ENCODE assay signal across 8 cellular contexts in the genomic region with DNA sequence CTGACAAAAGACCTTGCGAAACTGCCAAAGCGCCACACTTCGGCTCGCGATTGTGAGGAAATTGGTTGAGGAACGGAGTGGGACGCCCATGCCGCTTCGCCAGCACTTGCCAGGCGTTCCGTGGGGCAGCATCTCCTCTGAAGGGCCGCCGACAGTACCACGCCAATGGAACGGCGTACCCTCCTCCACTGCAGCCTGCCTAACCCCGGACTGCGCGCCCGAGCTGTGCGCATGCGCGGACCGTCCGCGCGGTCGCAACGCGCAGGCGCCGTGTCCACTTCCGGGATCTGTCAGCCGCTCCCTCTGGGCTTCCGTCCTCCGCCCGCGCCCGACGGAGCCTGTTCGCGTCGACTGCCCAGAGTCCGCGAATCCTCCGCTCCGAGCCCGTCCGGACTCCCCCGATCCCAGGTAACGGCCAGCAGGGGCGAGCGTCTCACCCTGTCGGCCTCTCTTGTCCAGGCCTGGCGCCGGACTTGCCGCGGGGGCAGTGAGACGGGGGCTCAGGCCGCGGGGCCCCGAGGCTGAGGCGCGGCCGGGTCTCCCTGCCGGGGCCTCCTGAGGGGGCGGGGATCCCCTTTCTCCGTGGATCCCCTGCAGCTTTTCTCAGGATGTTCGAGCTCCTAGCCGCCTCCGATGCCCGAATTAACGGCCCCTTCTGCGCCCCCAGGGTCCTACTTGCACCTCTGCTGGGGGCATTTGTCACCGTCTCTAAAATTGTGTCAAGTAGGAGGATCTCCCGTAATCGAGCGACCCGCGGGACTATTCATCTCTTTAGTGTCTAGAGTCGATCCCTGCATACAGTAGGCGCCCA. TPM values are rescaled to one million over a fixed set of nuclear protein-coding genes. Genes with fewer than 3 reads are reported as not detected.
DNase-seq lines count a peak whose midpoint lies in the region; ATAC-seq, FAIRE-seq and TF ChIP-seq lines count a peak whose summit lies in the region.

ARPC1A (plus strand) TSS at position 302 of the 811 bp plus-strand sequence. CDS start 7,456 bp downstream, outside the sequence.

- CTCF ChIA-PET in endothelial cell of umbilical vein (lab: Charles Lee): interaction anchor here (1.1 to 2.3 kb wide), 2 partner anchors 285 to 296 kb away, joined by 3 to 13 read pairs; no protein-coding TSS in a partner anchor

- FAIRE-seq in endothelial cell of umbilical vein (lab: Jason Lieb, UNC): peak; percentile 91

- H3K27ac ChIP-seq in OCI-LY3 (ENCODE audit: low read length) (peak within 1 kb of the TSS; percentile 50), endothelial cell of umbilical vein (ENCODE audit: insufficient read depth, low read depth, low read length) (peak within 1 kb of the TSS; percentile 76)

- intact Hi-C loops in endothelial cell of umbilical vein (cut with micrococcal nuclease): loop anchor here (2.0 to 5.0 kb wide), 2 partner anchors 183 to 1079 kb away; no protein-coding TSS in a partner anchor

- H3K4me3 ChIP-seq in OCI-LY3 (ENCODE audit: low read length): peak within 1 kb of the TSS; percentile 86
- peak within 1 kb of the TSS; percentile 84 to 99 (median 94) for H3K4me3 ChIP-seq in endothelial cell of umbilical vein (replicated peaks in 1 of 3; ENCODE audit: insufficient read depth in 1 of 3, low read depth in 1 of 3, low read length in 3 of 3)

- peak; percentile 70 for ATAC-seq in GM21526 (IDR thresholded peaks at IDR 0.05; ENCODE audit: low FRiP score, unreplicated experiment)

- peak; percentile 98 for DNase-seq in DMS 273 (lab: John Stamatoyannopoulos, UW; ENCODE audit: unreplicated experiment)
- DNase-seq in HuH-7.5 (ENCODE audit: low spot score): peak; percentile 94
- DNase-seq in activated CD8-positive, alpha-beta memory T cell treated with anti-CD3 and anti-CD28 coated beads, Interleukin-2, amount 50 U/mL, for 48 hours: peak; percentile 98
- peak; percentile 97 for DNase-seq in endothelial cell of umbilical vein (ENCODE audit: low read depth, low spot score)
- peak; percentile 90 for DNase-seq in midbrain (lab: John Stamatoyannopoulos, UW)
- peak; percentile 86 to 92 for DNase-seq in stimulated activated CD8-positive, alpha-beta memory T cell treated with anti-CD3 and anti-CD28 coated beads, Interleukin-15, amount 100 ng/mL, for 48 hours (ENCODE audit: low read depth in 2 of 2)

- H3K36me3 ChIP-seq in OCI-LY3 (replicated peaks; ENCODE audit: low read depth, low read length): peaks cover 7% of the 10 kb centered on the region
- no peaks in the 10 kb centered on the region for H3K36me3 ChIP-seq in endothelial cell of umbilical vein (ENCODE audit: control insufficient read depth in 2 of 2, extremely low read depth in 1 of 2, insufficient read depth in 2 of 2, low read length in 2 of 2)

- no peak for TF ChIP-seq CTCF in OCI-LY3 (IDR thresholded peaks at IDR 0.05; ENCODE audit: low read depth, low read length)
- TF ChIP-seq CTCF in endothelial cell of umbilical vein (IDR thresholded peaks at IDR 0.05; ENCODE audit: extremely low read depth in 1 of 2, insufficient read depth in 1 of 2, low read depth in 1 of 2, low read length in 2 of 2): peak; percentile 15 to 41

- H3K9me3 ChIP-seq in OCI-LY3 (ENCODE audit: insufficient read depth, low read length) (no peaks in the 10 kb centered on the region), endothelial cell of umbilical vein (replicated peaks; ENCODE audit: control insufficient read depth, insufficient read depth, low read length) (no peaks in the 10 kb centered on the region)

- H3K4me1 ChIP-seq in OCI-LY3 (ENCODE audit: low read length) (peaks cover 15% of the 10 kb centered on the region), endothelial cell of umbilical vein (ENCODE audit: control insufficient read depth, extremely low read depth, insufficient read depth, low read length) (peaks cover 42% of the 10 kb centered on the region)

- no peaks in the 10 kb centered on the region for H3K9me1 ChIP-seq in endothelial cell of umbilical vein (replicated peaks; ENCODE audit: control insufficient read depth, extremely low read depth, insufficient read depth, low read length)

- H4K20me1 ChIP-seq in OCI-LY3 (ENCODE audit: insufficient read depth, low read length) (peaks cover 23% of the 10 kb centered on the region), endothelial cell of umbilical vein (replicated peaks; ENCODE audit: control insufficient read depth, extremely low read depth, insufficient read depth, low read length) (no peaks in the 10 kb centered on the region)

- POLR2A ChIA-PET in endothelial cell of umbilical vein (lab: Charles Lee): interaction anchor here (0.9 kb wide), 1 partner anchor 296 kb away, joined by 4 read pairs; no protein-coding TSS in a partner anchor

- peak within 1 kb of the TSS; percentile 95 for H3K9ac ChIP-seq in OCI-LY3 (ENCODE audit: low read length)
- H3K9ac ChIP-seq in endothelial cell of umbilical vein (replicated peaks; ENCODE audit: extremely low read depth, insufficient read depth, low read length): peak within 1 kb of the TSS; percentile 98

- H3K27me3 ChIP-seq in OCI-LY3 (ENCODE audit: low read depth, low read length) (no peaks in the 10 kb centered on the region), endothelial cell of umbilical vein (ENCODE audit: control insufficient read depth in 2 of 2, insufficient read depth in 2 of 2, low read length in 2 of 2) (no peaks in the 10 kb centered on the region)

- peak within 1 kb of the TSS; percentile 96 for H3K4me2 ChIP-seq in OCI-LY3 (ENCODE audit: low read length)
- H3K4me2 ChIP-seq in endothelial cell of umbilical vein (ENCODE audit: insufficient read depth, low read length): peak within 1 kb of the TSS; percentile 97

- BruUV-seq in endothelial cell of umbilical vein (replicated peaks; lab: Mats Ljungman, UMichigan): TSS peak; percentile 41

- dilution Hi-C loops in endothelial cell of umbilical vein (cut with MboI; ENCODE audit: extremely low pct_ligation_motif_present, low sequenced_read_pairs): no loop called here

- TF ChIP-seq POLR2A in endothelial cell of umbilical vein (IDR thresholded peaks at IDR 0.05; ENCODE audit: low read depth, low read length): peak; percentile 98

- H3K79me2 ChIP-seq in OCI-LY3 (ENCODE audit: low read length) (peaks cover 63% of the 10 kb centered on the region), endothelial cell of umbilical vein (ENCODE audit: control insufficient read depth, insufficient read depth, low read length) (peaks cover 40% of the 10 kb centered on the region)

- H2AFZ ChIP-seq in OCI-LY3 (ENCODE audit: low read depth, low read length): peak within 1 kb of the TSS; percentile 76
- peak within 1 kb of the TSS; percentile 85 for H2AFZ ChIP-seq in endothelial cell of umbilical vein (ENCODE audit: low read depth, low read length)

TF ChIP-seq in endothelial cell of umbilical vein, 7 proteins besides CTCF, POLR2A, EP300 and RAD21:
- TF ChIP-seq, protein P1, sequence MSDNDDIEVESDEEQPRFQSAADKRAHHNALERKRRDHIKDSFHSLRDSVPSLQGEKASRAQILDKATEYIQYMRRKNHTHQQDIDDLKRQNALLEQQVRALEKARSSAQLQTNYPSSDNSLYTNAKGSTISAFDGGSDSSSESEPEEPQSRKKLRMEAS (IDR thresholded peaks at IDR 0.05; ENCODE audit: insufficient read depth, insufficient read length): no peak
- peak; percentile 89 for TF ChIP-seq MYC (IDR thresholded peaks at IDR 0.05; ENCODE audit: low read depth, low read length)
- no peak for TF ChIP-seq FOS (IDR thresholded peaks at IDR 0.05; ENCODE audit: borderline replicate concordance, insufficient read depth, low read length)
- peak; percentile 88 for TF ChIP-seq POLR2AphosphoS5 (IDR thresholded peaks at IDR 0.05; ENCODE audit: insufficient read depth, low read depth, low read length)
- no peak for TF ChIP-seq JUN (IDR thresholded peaks at IDR 0.05; ENCODE audit: borderline replicate concordance, insufficient read depth, insufficient read length, low read depth)
- no peak for TF ChIP-seq EZH2 (IDR thresholded peaks at IDR 0.05; ENCODE audit: borderline replicate concordance, low read depth, low read length, severe bottlenecking)

RNA-seq across cellular contexts. Expression of gene ARPC1A, which starts in this region (rescaled TPM):
- total RNA-seq in endothelial cell of umbilical vein: 243 TPM in 2 replicates
- 171 and 200 TPM in 2 replicates for polyA plus RNA-seq in endothelial cell of umbilical vein
- 228 and 253 TPM in 2 replicates for polyA plus RNA-seq in endothelial cell of umbilical vein (2011; cell fraction: cytosol; rRNA removed)
- 93.3 and 93.9 TPM in 2 replicates for polyA plus RNA-seq in endothelial cell of umbilical vein (2011; cell fraction: nucleus; rRNA removed)
- 183 and 257 TPM in 2 replicates for polyA plus RNA-seq in endothelial cell of umbilical vein (2012)
- 164 and 173 TPM in 2 replicates for polyA minus RNA-seq in endothelial cell of umbilical vein
- polyA minus RNA-seq in endothelial cell of umbilical vein (2011; cell fraction: cytosol; rRNA and poly(A)+ RNA removed): 60.8 TPM
- 45.1 and 49.6 TPM in 2 replicates for polyA minus RNA-seq in endothelial cell of umbilical vein (2011; cell fraction: nucleus; rRNA and poly(A)+ RNA removed)

Comparison
In these comparisons a context has a peak if more than half of its experiments do, and no peak if none do; other contexts are left out.
1. Peak in every context shown above with its lines: DNase-seq, ATAC-seq, H3K4me3 ChIP-seq and H3K27ac ChIP-seq.